Comparison of ENCODE assay signal across 16 cellular contexts in genomic region chr15:34993413-34993812, GRCh38. TPM values are rescaled to one million over a fixed set of nuclear protein-coding genes. Genes with fewer than 3 reads are reported as not detected.
DNase-seq lines count a peak whose midpoint lies in the region; ATAC-seq and TF ChIP-seq lines count a peak whose summit lies in the region.
"Had no signal": no experiment of that assay in that cellular context is flagged by ENCODE, and none has a peak within 500 bp of the region (broad histone marks: within the 10 kb centered on the region; RNA-seq: fewer than 3 reads in every experiment).

No MANE protein-coding gene starts in this region.

- no peak overlapping the region for H2BK15ac ChIP-seq in mesenchymal stem cell (ENCODE audit: low read depth, poor library complexity, severe bottlenecking)

- no peak overlapping the region for H2AFZ ChIP-seq in mesenchymal stem cell (ENCODE audit: low read depth, low read length)

- no peak overlapping the region for H3K9ac ChIP-seq in mesenchymal stem cell (ENCODE audit: low read length)

- H3K4ac ChIP-seq in mesenchymal stem cell (ENCODE audit: low read depth in 1 of 2, low read length in 2 of 2) = no peak overlapping the region

- H3K9me3 ChIP-seq in mesenchymal stem cell (ENCODE audit: control insufficient read depth, low read length) (no peaks in the 10 kb centered on the region), thyroid gland (no peaks in the 10 kb centered on the region)

- H2BK120ac ChIP-seq in mesenchymal stem cell (ENCODE audit: low read depth, low read length) = no peak overlapping the region

- 91% methylated on average over 6 of the region's 6 CpGs for WGBS in mesenchymal stem cell
- 90 to 93% methylated on average over 6 of the region's 6 CpGs for WGBS in thyroid gland, 2 donors

- H3K18ac ChIP-seq in mesenchymal stem cell (ENCODE audit: low read depth in 1 of 2, low read length in 2 of 2) = no peak overlapping the region

- no peak overlapping the region for H4K8ac ChIP-seq in mesenchymal stem cell (ENCODE audit: low read length)

- no peak overlapping the region for H3K23ac ChIP-seq in mesenchymal stem cell (ENCODE audit: low read length in 2 of 2)

- H2BK5ac ChIP-seq in mesenchymal stem cell (ENCODE audit: low read depth, low read length, poor library complexity, severe bottlenecking) = no peak overlapping the region

- H3K14ac ChIP-seq in mesenchymal stem cell (ENCODE audit: low read length in 2 of 2) = no peak overlapping the region

- peaks cover 10% of the 10 kb centered on the region for H3K36me3 Mint-ChIP-seq in Calu3 (ENCODE audit: insufficient read depth, unreplicated experiment)
- H3K36me3 Mint-ChIP-seq in activated T-helper 2 cell treated with anti-CD3 and anti-CD28 coated beads, Interferon-gamma antibody, Interleukin-2, Interleukin-4, amounts not matched to agents 10 μg/mL and 5 μg/mL and 100 μg/mL, durations not matched to agents 14 hours and 24 hours and 36 hours (ENCODE audit: low read depth) = no peaks in the 10 kb centered on the region

- H3K4me3 ChIP-seq in mesenchymal stem cell (ENCODE audit: insufficient read depth in 1 of 2, low read depth in 1 of 2, low read length in 2 of 2) (no peak overlapping the region), thyroid gland (replicated peaks in 1 of 3) (no peak overlapping the region)

- ATAC-seq in GM18867 (IDR thresholded peaks at IDR 0.05; ENCODE audit: unreplicated experiment) (peak; percentile 38), HG03196 (IDR thresholded peaks at IDR 0.05; ENCODE audit: unreplicated experiment) (peak; percentile 32)
- ATAC-seq: left lobe of liver had no signal

- intact Hi-C loops in Calu3 (cut with micrococcal nuclease; ENCODE audit: unreplicated experiment) (no loop called here), thyroid gland (cut with DNase I) (no loop called here)
- intact Hi-C loops in activated T-helper 2 cell treated with anti-CD3 and anti-CD28 coated beads, Interferon-gamma antibody, Interleukin-2, Interleukin-4, amounts not matched to agents 10 μg/mL and 5 μg/mL and 100 μg/mL, durations not matched to agents 14 hours and 24 hours and 36 hours (cut with micrococcal nuclease) = loop anchor here (5.0 to 10.0 kb wide), 4 partner anchors 551 to 959 kb away; partner anchors contain the start of genes AVEN and DPH6

- no peaks in the 10 kb centered on the region for H3K36me3 ChIP-seq in mesenchymal stem cell (ENCODE audit: control insufficient read depth in 1 of 2, insufficient read depth in 2 of 2, low read depth in 1 of 2, low read length in 2 of 2)
- H3K36me3 ChIP-seq in thyroid gland = no peaks in the 10 kb centered on the region
- H3K36me3 ChIP-seq: WERI-Rb-1 had no signal

- no peaks in the 10 kb centered on the region for H3K9me3 Mint-ChIP-seq in Calu3 (ENCODE audit: low read depth, unreplicated experiment)
- H3K9me3 Mint-ChIP-seq in activated T-helper 2 cell treated with anti-CD3 and anti-CD28 coated beads, Interferon-gamma antibody, Interleukin-2, Interleukin-4, amounts not matched to agents 10 μg/mL and 5 μg/mL and 100 μg/mL, durations not matched to agents 14 hours and 24 hours and 36 hours = no peaks in the 10 kb centered on the region

- H3K79me1 ChIP-seq in mesenchymal stem cell (replicated peaks; ENCODE audit: low read length, poor library complexity, severe bottlenecking) = no peaks in the 10 kb centered on the region

- H2AK5ac ChIP-seq in mesenchymal stem cell (ENCODE audit: low read length, severe bottlenecking) = no peak overlapping the region

- no peak for TF ChIP-seq CTCF in Calu3 (IDR thresholded peaks at IDR 0.05; ENCODE audit: unreplicated experiment)
- no peak for TF ChIP-seq CTCF in thyroid gland (IDR thresholded peaks at IDR 0.05)

- no peak overlapping the region for H3K4me2 ChIP-seq in mesenchymal stem cell (ENCODE audit: low read length, poor library complexity, severe bottlenecking)

- no peak for TF ChIP-seq POLR2A in thyroid gland (IDR thresholded peaks at IDR 0.05)

- H3K27ac ChIP-seq in mesenchymal stem cell (ENCODE audit: low read length, poor library complexity, severe bottlenecking) (no peak overlapping the region), thyroid gland (no peak overlapping the region)
- H3K27ac ChIP-seq: C4-2B, WERI-Rb-1 had no signal

- H3K27me3 ChIP-seq in mesenchymal stem cell (ENCODE audit: control insufficient read depth in 1 of 2, insufficient read depth in 1 of 2, low read length in 2 of 2) (no peaks in the 10 kb centered on the region), thyroid gland (no peaks in the 10 kb centered on the region)

- DNase-seq in Calu3 = peak; percentile 51
- peak; percentile 16 for DNase-seq in activated T-helper 2 cell treated with anti-CD3 and anti-CD28 coated beads, Interferon-gamma antibody, Interleukin-2, Interleukin-4, amounts not matched to agents 10 μg/mL and 5 μg/mL and 100 μg/mL, durations not matched to agents 14 hours and 24 hours and 36 hours (ENCODE audit: low spot score)
- DNase-seq in stimulated activated naive CD4-positive, alpha-beta T cell treated with Interleukin-2 at 50 U/mL for 16 hours (lab: John Stamatoyannopoulos, UW) = no peak
- DNase-seq in mesenchymal stem cell = no peak
- DNase-seq in thyroid gland = no peak
- no peak for DNase-seq in pons (ENCODE audit: low spot score)
- DNase-seq: cortex of kidney, GF-D8, NCI-H1105, NCI-H526, SHP77 treated with DMSO at 0.1 percent for 48 hours, WERI-Rb-1 had no signal

- H3K27me3 Mint-ChIP-seq in Calu3 (ENCODE audit: unreplicated experiment) = no peaks in the 10 kb centered on the region
- H3K27me3 Mint-ChIP-seq in activated T-helper 2 cell treated with anti-CD3 and anti-CD28 coated beads, Interferon-gamma antibody, Interleukin-2, Interleukin-4, amounts not matched to agents 10 μg/mL and 5 μg/mL and 100 μg/mL, durations not matched to agents 14 hours and 24 hours and 36 hours (ENCODE audit: low read depth) = peaks cover 7% of the 10 kb centered on the region

- H4K91ac ChIP-seq in mesenchymal stem cell (ENCODE audit: low read length) = no peak overlapping the region

- H3K4me1 Mint-ChIP-seq in Calu3 (ENCODE audit: low read depth, unreplicated experiment) = peaks cover 9% of the 10 kb centered on the region
- H3K4me1 Mint-ChIP-seq in activated T-helper 2 cell treated with anti-CD3 and anti-CD28 coated beads, Interferon-gamma antibody, Interleukin-2, Interleukin-4, amounts not matched to agents 10 μg/mL and 5 μg/mL and 100 μg/mL, durations not matched to agents 14 hours and 24 hours and 36 hours (ENCODE audit: low read depth) = peaks cover 39% of the 10 kb centered on the region

- CTCF ChIA-PET in Calu3 (lab: Charles Lee) = no interaction called here

- H3K4me1 ChIP-seq in mesenchymal stem cell (ENCODE audit: control insufficient read depth, insufficient read depth, low read depth, low read length) (no peaks in the 10 kb centered on the region), thyroid gland (peaks cover 4 to 11% of the 10 kb centered on the region in 2 donors)

- no peak overlapping the region for H3K4me3 Mint-ChIP-seq in Calu3 (ENCODE audit: low read depth, unreplicated experiment)
- H3K4me3 Mint-ChIP-seq in activated T-helper 2 cell treated with anti-CD3 and anti-CD28 coated beads, Interferon-gamma antibody, Interleukin-2, Interleukin-4, amounts not matched to agents 10 μg/mL and 5 μg/mL and 100 μg/mL, durations not matched to agents 14 hours and 24 hours and 36 hours (ENCODE audit: low read depth) = peak overlapping the region; percentile 51

- H3K27ac Mint-ChIP-seq in Calu3 (ENCODE audit: unreplicated experiment) = peak overlapping the region; percentile 91
- peak overlapping the region; percentile 88 for H3K27ac Mint-ChIP-seq in activated T-helper 2 cell treated with anti-CD3 and anti-CD28 coated beads, Interferon-gamma antibody, Interleukin-2, Interleukin-4, amounts not matched to agents 10 μg/mL and 5 μg/mL and 100 μg/mL, durations not matched to agents 14 hours and 24 hours and 36 hours

- H2BK12ac ChIP-seq in mesenchymal stem cell (ENCODE audit: low read length in 2 of 2) = no peak overlapping the region

- BruUV-seq in Calu3 (replicated peaks; lab: Mats Ljungman, UMichigan) = no TSS peak

RNA-seq across cellular contexts. Expression of gene ZNF770, which starts 5.3 kb away (rescaled TPM):
- total RNA-seq in Calu3 (2022) (12.8 and 14.0 TPM in 2 replicates), thyroid gland (10 to 100 TPM; 52.0 to 97.2 (median 74.4) TPM)
- 40.7 and 41.0 TPM in 2 replicates for total RNA-seq in activated T-helper 2 cell treated with anti-CD3 and anti-CD28 coated beads, Interferon-gamma antibody, Interleukin-2, Interleukin-4, amounts not matched to agents 10 μg/mL and 5 μg/mL and 100 μg/mL, durations not matched to agents 14 hours and 24 hours and 36 hours
- 17.9 TPM for polyA plus RNA-seq in mesenchymal stem cell (2013, experiment 1 of 2)
- polyA plus RNA-seq in mesenchymal stem cell (2013, experiment 2 of 2) = 18.7 TPM

RNA-seq across cellular contexts. Expression of gene AQR, which starts 23.9 kb away (rescaled TPM):
- 14.7 and 15.8 TPM in 2 replicates for total RNA-seq in Calu3 (2022)
- 41.0 and 41.7 TPM in 2 replicates for total RNA-seq in activated T-helper 2 cell treated with anti-CD3 and anti-CD28 coated beads, Interferon-gamma antibody, Interleukin-2, Interleukin-4, amounts not matched to agents 10 μg/mL and 5 μg/mL and 100 μg/mL, durations not matched to agents 14 hours and 24 hours and 36 hours
- 13.2 TPM for polyA plus RNA-seq in mesenchymal stem cell (2013, experiment 1 of 2)
- polyA plus RNA-seq in mesenchymal stem cell (2013, experiment 2 of 2) = 11.4 TPM
- 10 to 100 TPM; 27.9 to 40.3 (median 37.8) TPM for total RNA-seq in thyroid gland

Comparison
In these comparisons a context has a peak if more than half of its experiments do, and no peak if none do; other contexts are left out.
1. DNase-seq: peak in Calu3 (single experiment) and activated T-helper 2 cell treated with anti-CD3 and anti-CD28 coated beads, Interferon-gamma antibody, Interleukin-2, Interleukin-4, amounts not matched to agents 10 μg/mL and 5 μg/mL and 100 μg/mL, durations not matched to agents 14 hours and 24 hours and 36 hours (single experiment); none in stimulated activated naive CD4-positive, alpha-beta T cell treated with Interleukin-2 at 50 U/mL for 16 hours (single experiment), mesenchymal stem cell (single experiment), thyroid gland (0 of 2) and pons (single experiment).